Comparison of ENCODE assay signal across 19 cellular contexts in the genomic region with DNA sequence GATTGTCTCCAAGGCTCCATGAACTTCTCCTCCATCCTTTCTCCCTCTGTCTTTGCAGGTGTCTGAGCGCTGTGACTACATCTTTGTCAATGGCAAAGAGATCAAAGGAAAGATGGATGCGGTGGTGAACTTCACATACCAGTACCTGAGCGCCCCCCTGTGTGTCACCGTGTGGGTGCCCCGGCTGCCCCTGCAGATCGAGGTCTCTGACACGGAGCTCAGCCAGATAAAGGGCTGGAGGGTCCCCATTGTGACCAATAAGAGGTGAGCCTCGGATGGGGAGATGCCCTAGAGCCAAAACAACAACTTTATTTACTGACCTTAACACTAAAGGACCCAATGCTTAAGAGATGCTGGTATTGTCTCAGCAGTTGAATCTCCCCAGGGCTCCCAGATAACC.
"Had no signal": no experiment of that assay in that cellular context is flagged by ENCODE, and none has a peak within 500 bp of the region (broad histone marks: within the 10 kb centered on the region; RNA-seq: fewer than 3 reads in every experiment).

No MANE protein-coding gene starts in this region.

- H3K4me3 Mint-ChIP-seq: naive B cell, neural crest cell had no signal

- DNase-seq: effector CD4-positive, alpha-beta T cell; foreskin melanocyte; head of caudate nucleus; left colon; left ventricle myocardium superior; mesenchymal stem cell; midbrain; naive B cell; ovary; right cardiac atrium; small intestine; stimulated activated CD4-positive, alpha-beta T cell treated with anti-CD3 and anti-CD28 coated beads, Interleukin-12 subunit alpha, Interleukin-12 subunit beta, amount 100 ng/mL, for 4 hours; stimulated activated naive CD4-positive, alpha-beta T cell treated with Interleukin-2 at 50 U/mL for 16 hours; trophoblast cell had no signal

- H3K4me2 ChIP-seq: hepatocyte had no signal

- H3K27ac ChIP-seq: coronary artery, hepatocyte, ovary had no signal

- H3K4me1 Mint-ChIP-seq: naive B cell, neural crest cell had no signal

- FAIRE-seq: small intestine had no signal

- ATAC-seq: left colon, left ventricle myocardium superior had no signal

- H2AFZ ChIP-seq: hepatocyte had no signal

- H3K36me3 ChIP-seq: ovary had no signal

- H3K27me3 ChIP-seq: hepatocyte, ovary had no signal

- H3K9me3 ChIP-seq: ovary had no signal

- H3K79me2 ChIP-seq: hepatocyte had no signal

- H3K4me3 ChIP-seq: coronary artery, hepatocyte, lung, ovary had no signal

- H3K27ac Mint-ChIP-seq: progenitor cell of endocrine pancreas had no signal
